12 cellular contexts compared by ENCODE assay signal in genomic region chr2:201466050-201466660, GRCh38. TPM values are rescaled to one million over a fixed set of nuclear protein-coding genes. Genes with fewer than 3 reads are reported as not detected.
DNase-seq lines count a peak whose midpoint lies in the region; ATAC-seq and TF ChIP-seq lines count a peak whose summit lies in the region.
"Had no signal": no experiment of that assay in that cellular context is flagged by ENCODE, and none has a peak within 500 bp of the region (broad histone marks: within the 10 kb centered on the region; RNA-seq: fewer than 3 reads in every experiment).

No MANE protein-coding gene starts in this region.

- H3K4me1 ChIP-seq in Peyer's patch (peaks cover 0 to 31% (median 2%) of the 10 kb centered on the region in 4 donors), prostate gland (replicated peaks) (peaks cover 12% of the 10 kb centered on the region), upper lobe of right lung (peaks cover 6% of the 10 kb centered on the region)
- no peaks in the 10 kb centered on the region for H3K4me1 ChIP-seq in CD8-positive, alpha-beta memory T cell (ENCODE audit: insufficient read depth, low read length)
- H3K4me1 ChIP-seq: right lobe of liver had no signal

- CTCF ChIA-PET in CD8-positive, alpha-beta memory T cell (lab: Charles Lee): no interaction called here

- H3K4me3 Mint-ChIP-seq in CD8-positive, alpha-beta memory T cell: no peak overlapping the region

- peak overlapping the region in 1 of 8 donors; percentile 40 for H3K27ac Mint-ChIP-seq in CD8-positive, alpha-beta memory T cell

- TF ChIP-seq POLR2A in Peyer's patch (IDR thresholded peaks at IDR 0.05): no peak
- no peak for TF ChIP-seq POLR2A in prostate gland (IDR thresholded peaks at IDR 0.05)

- POLR2A ChIA-PET in CD8-positive, alpha-beta memory T cell (lab: Charles Lee): interaction anchor here (0.5 kb wide), 1 partner anchor 17 kb away, joined by 3 read pairs; no protein-coding TSS in a partner anchor

- peaks cover 0 to 68% (median 0%) of the 10 kb centered on the region in 3 donors for H3K36me3 ChIP-seq in Peyer's patch
- no peaks in the 10 kb centered on the region for H3K36me3 ChIP-seq in prostate gland
- H3K36me3 ChIP-seq in CD8-positive, alpha-beta memory T cell (ENCODE audit: insufficient read depth, low read length): peaks cover 20% of the 10 kb centered on the region
- H3K36me3 ChIP-seq in upper lobe of right lung: peaks cover 47% of the 10 kb centered on the region

- ATAC-seq in upper lobe of right lung: no peak
- ATAC-seq: right lobe of liver had no signal

- peak; percentile 94 for DNase-seq in DMS 273 (lab: John Stamatoyannopoulos, UW; ENCODE audit: unreplicated experiment)
- no peak for DNase-seq in Peyer's patch
- DNase-seq in fibroblast of mammary gland (ENCODE audit: low read depth): peak; percentile 90
- peak; percentile 66 for DNase-seq in prostate gland (ENCODE audit: low spot score)
- no peak for DNase-seq in CD8-positive, alpha-beta memory T cell
- DNase-seq in upper lobe of right lung: no peak
- no peak for DNase-seq in T-helper 9 cell
- DNase-seq in midbrain (lab: John Stamatoyannopoulos, UW): no peak
- DNase-seq: activated CD4-positive, alpha-beta T cell treated with anti-CD3 and anti-CD28 coated beads, Interleukin-2, amount 50 U/mL, for 4 hours; effector memory CD4-positive, alpha-beta T cell; NCI-H1417; right lobe of liver had no signal

- WGBS in prostate gland: 17% methylated on average over 3 of the region's 3 CpGs

- no peaks in the 10 kb centered on the region for H3K27me3 ChIP-seq in Peyer's patch
- H3K27me3 ChIP-seq in prostate gland (replicated peaks; ENCODE audit: insufficient read depth): no peaks in the 10 kb centered on the region
- H3K27me3 ChIP-seq in CD8-positive, alpha-beta memory T cell (ENCODE audit: insufficient read depth, low read length, poor library complexity, severe bottlenecking): no peaks in the 10 kb centered on the region
- no peaks in the 10 kb centered on the region for H3K27me3 ChIP-seq in upper lobe of right lung
- H3K27me3 ChIP-seq: right lobe of liver had no signal

- H3K27ac ChIP-seq in Peyer's patch (peak overlapping the region in 3 of 4 donors; percentile 52 to 80 (median 78)), prostate gland (peak overlapping the region; percentile 83 to 88), upper lobe of right lung (no peak overlapping the region)
- no peak overlapping the region for H3K27ac ChIP-seq in CD8-positive, alpha-beta memory T cell (ENCODE audit: low read depth, low read length)
- H3K27ac ChIP-seq: right lobe of liver had no signal

- no peaks in the 10 kb centered on the region for H3K9me3 Mint-ChIP-seq in CD8-positive, alpha-beta memory T cell

- peaks cover 0 to 10% (median 6%) of the 10 kb centered on the region in 3 donors for H3K4me1 Mint-ChIP-seq in CD8-positive, alpha-beta memory T cell

- TF ChIP-seq CTCF in Peyer's patch (IDR thresholded peaks at IDR 0.05) (no peak), fibroblast of mammary gland (conservative IDR thresholded peaks at IDR 0.05; ENCODE audit: control insufficient read depth, insufficient read depth, low read depth, low read length) (no peak), prostate gland (IDR thresholded peaks at IDR 0.05) (peak in 1 of 4 experiments; percentile 6), upper lobe of right lung (IDR thresholded peaks at IDR 0.05) (no peak)

- intact Hi-C loops in prostate gland (cut with DNase I) (loop anchor here (5.0 kb wide), 1 partner anchor 54 kb away; no protein-coding TSS in a partner anchor), upper lobe of right lung (cut with DNase I) (no loop called here)

- H3K9me3 ChIP-seq in Peyer's patch (no peaks in the 10 kb centered on the region), prostate gland (no peaks in the 10 kb centered on the region), upper lobe of right lung (no peaks in the 10 kb centered on the region)
- H3K9me3 ChIP-seq in CD8-positive, alpha-beta memory T cell (ENCODE audit: low read length): no peaks in the 10 kb centered on the region
- H3K9me3 ChIP-seq: right lobe of liver had no signal

- no peak overlapping the region for H3K4me3 ChIP-seq in Peyer's patch
- no peak overlapping the region for H3K4me3 ChIP-seq in fibroblast of mammary gland (ENCODE audit: control insufficient read depth, low read depth, low read length)
- no peak overlapping the region for H3K4me3 ChIP-seq in prostate gland
- no peak overlapping the region for H3K4me3 ChIP-seq in CD8-positive, alpha-beta memory T cell (ENCODE audit: low read length)
- H3K4me3 ChIP-seq in upper lobe of right lung: no peak overlapping the region
- H3K4me3 ChIP-seq: right lobe of liver had no signal

- peaks cover 30 to 78% (median 42%) of the 10 kb centered on the region in 3 donors for H3K36me3 Mint-ChIP-seq in CD8-positive, alpha-beta memory T cell

- H3K27me3 Mint-ChIP-seq in CD8-positive, alpha-beta memory T cell: no peaks in the 10 kb centered on the region

RNA-seq across cellular contexts. Expression of gene STRADB, which starts 14.6 kb away (rescaled TPM):
- 100 to 1,000 TPM in 2 of 4 donors, 10 to 100 TPM in 2; 21.5 to 137 (median 109) TPM for total RNA-seq in Peyer's patch
- total RNA-seq in prostate gland: 10 to 100 TPM; 20.4 to 29.8 TPM
- 10 to 100 TPM; 22.3 to 27.7 TPM for total RNA-seq in CD8-positive, alpha-beta memory T cell
- 35.3 TPM for polyA plus RNA-seq in CD8-positive, alpha-beta memory T cell
- 18.9 TPM for total RNA-seq in upper lobe of right lung

RNA-seq across cellular contexts. Expression of gene TRAK2, which starts 14.9 kb away (rescaled TPM):
- total RNA-seq in Peyer's patch: 10 to 100 TPM; 31.2 to 69.3 (median 47.8) TPM
- total RNA-seq in prostate gland: 10 to 100 TPM; 16.9 to 18.9 TPM
- total RNA-seq in CD8-positive, alpha-beta memory T cell: 10 to 100 TPM; 24.9 to 26.0 TPM
- polyA plus RNA-seq in CD8-positive, alpha-beta memory T cell: 40.1 TPM
- 78.0 TPM for total RNA-seq in upper lobe of right lung

Comparison
In these comparisons a context has a peak if more than half of its experiments do, and no peak if none do; other contexts are left out.
1. DNase-seq: peak in DMS 273 (single experiment), fibroblast of mammary gland (single experiment) and prostate gland (single experiment); none in Peyer's patch (0 of 3), CD8-positive, alpha-beta memory T cell (0 of 5), upper lobe of right lung (single experiment), T-helper 9 cell (single experiment) and midbrain (single experiment).
2. H3K27ac ChIP-seq: peak in Peyer's patch (3 of 4) and prostate gland (2 of 2); none in CD8-positive, alpha-beta memory T cell (single experiment) and upper lobe of right lung (single experiment).